ENCODE assay signal across 19 cellular contexts in the genomic region with DNA sequence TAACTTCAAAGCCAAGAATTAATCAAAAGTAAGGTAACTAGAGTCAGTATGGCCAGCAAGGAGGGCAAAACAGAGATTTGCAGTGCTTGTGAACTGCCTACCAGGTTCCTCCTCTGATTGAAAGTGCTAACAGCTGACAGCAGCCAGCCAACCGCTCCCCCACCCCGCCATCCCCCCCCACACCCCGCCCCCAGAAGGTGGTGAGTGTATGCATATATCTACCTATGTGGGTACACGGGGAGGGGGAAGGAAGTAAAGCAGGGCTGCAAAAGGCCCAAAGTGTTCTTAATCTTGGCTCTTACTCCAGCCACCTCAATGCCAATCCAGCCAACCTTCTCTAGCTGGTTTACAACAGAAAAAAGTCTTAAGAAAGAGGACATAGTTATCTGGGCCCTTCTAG. TPM values are rescaled to one million over a fixed set of nuclear protein-coding genes. Genes with fewer than 3 reads are reported as not detected.
DNase-seq lines count a peak whose midpoint lies in the region; ATAC-seq and TF ChIP-seq lines count a peak whose summit lies in the region.
"Had no signal": no experiment of that assay in that cellular context is flagged by ENCODE, and none has a peak within 500 bp of the region (broad histone marks: within the 10 kb centered on the region; RNA-seq: fewer than 3 reads in every experiment).

No MANE protein-coding gene starts in this region.

- H3F3A ChIP-seq in neural progenitor cell (ENCODE audit: low read depth) = no peaks in the 10 kb centered on the region

- H3K27me3 Mint-ChIP-seq in CD4-positive, CD25-positive, alpha-beta regulatory T cell = no peaks in the 10 kb centered on the region
- H3K27me3 Mint-ChIP-seq in activated naive CD8-positive, alpha-beta T cell treated with anti-CD3 and anti-CD28 coated beads for 36 hours = no peaks in the 10 kb centered on the region
- H3K27me3 Mint-ChIP-seq in naive thymus-derived CD4-positive, alpha-beta T cell = no peaks in the 10 kb centered on the region
- no peaks in the 10 kb centered on the region for H3K27me3 Mint-ChIP-seq in neural progenitor cell (ENCODE audit: insufficient read depth, low read depth)
- H3K27me3 Mint-ChIP-seq: activated T-helper 17 cell treated with anti-CD3 and anti-CD28 coated beads, Interleukin-2, amount 50 U/mL, for 72 hours; brain; IgD-negative memory B cell had no signal

- CTCF ChIA-PET in naive thymus-derived CD4-positive, alpha-beta T cell (lab: Charles Lee) = no interaction called here

- H3K27me3 ChIP-seq in CD4-positive, CD25-positive, alpha-beta regulatory T cell (ENCODE audit: control insufficient read depth, insufficient read depth, low read length) = no peaks in the 10 kb centered on the region
- H3K27me3 ChIP-seq in H7 (ENCODE audit: control insufficient read depth, insufficient read depth, low read length) (no peaks in the 10 kb centered on the region), neural progenitor cell (no peaks in the 10 kb centered on the region)
- H3K27me3 ChIP-seq in naive thymus-derived CD4-positive, alpha-beta T cell (ENCODE audit: control insufficient read depth in 2 of 2, insufficient read depth in 2 of 2, low read length in 2 of 2) = no peaks in the 10 kb centered on the region
- H3K27me3 ChIP-seq: pancreas, right lobe of liver had no signal

- H3K4me1 ChIP-seq in CD4-positive, CD25-positive, alpha-beta regulatory T cell (ENCODE audit: control insufficient read depth, insufficient read depth, low read length, poor library complexity, severe bottlenecking) = peaks cover 24% of the 10 kb centered on the region
- peaks cover 3 to 5% of the 10 kb centered on the region in 2 donors for H3K4me1 ChIP-seq in naive thymus-derived CD4-positive, alpha-beta T cell (ENCODE audit: control insufficient read depth in 2 of 2, insufficient read depth in 2 of 2, low read length in 2 of 2)
- no peaks in the 10 kb centered on the region for H3K4me1 ChIP-seq in neural progenitor cell
- H3K4me1 ChIP-seq: pancreas, right lobe of liver had no signal

- H3K27ac Mint-ChIP-seq in CD4-positive, CD25-positive, alpha-beta regulatory T cell = peak overlapping the region; percentile 70 to 84 (median 74)
- H3K27ac Mint-ChIP-seq in activated naive CD8-positive, alpha-beta T cell treated with anti-CD3 and anti-CD28 coated beads for 36 hours = peak overlapping the region; percentile 25
- peak overlapping the region in 8 of 9 donors; percentile 27 to 86 (median 76) for H3K27ac Mint-ChIP-seq in naive thymus-derived CD4-positive, alpha-beta T cell
- no peak overlapping the region for H3K27ac Mint-ChIP-seq in neural progenitor cell
- H3K27ac Mint-ChIP-seq: activated T-helper 17 cell treated with anti-CD3 and anti-CD28 coated beads, Interleukin-2, amount 50 U/mL, for 72 hours; brain had no signal

- H3K4me2 ChIP-seq in neural progenitor cell = no peak overlapping the region
- H3K4me2 ChIP-seq: SK-N-SH had no signal

- H3K9me3 Mint-ChIP-seq in CD4-positive, CD25-positive, alpha-beta regulatory T cell = no peaks in the 10 kb centered on the region
- no peaks in the 10 kb centered on the region for H3K9me3 Mint-ChIP-seq in activated naive CD8-positive, alpha-beta T cell treated with anti-CD3 and anti-CD28 coated beads for 36 hours
- H3K9me3 Mint-ChIP-seq in naive thymus-derived CD4-positive, alpha-beta T cell = no peaks in the 10 kb centered on the region
- H3K9me3 Mint-ChIP-seq in neural progenitor cell = no peaks in the 10 kb centered on the region
- H3K9me3 Mint-ChIP-seq: activated T-helper 17 cell treated with anti-CD3 and anti-CD28 coated beads, Interleukin-2, amount 50 U/mL, for 72 hours; brain; IgD-negative memory B cell; T-helper 2 cell treated with Interferon-gamma antibody and Interleukin-4, amounts not matched to agents 5 μg/mL and 100 μg/mL, for 36 hours had no signal

- H3K79me2 ChIP-seq in neural progenitor cell (ENCODE audit: low read depth) = peaks cover 84% of the 10 kb centered on the region

- peaks cover 67% of the 10 kb centered on the region for H3K36me3 ChIP-seq in CD4-positive, CD25-positive, alpha-beta regulatory T cell (ENCODE audit: control insufficient read depth, insufficient read depth, low read length)
- peaks cover 5% of the 10 kb centered on the region for H3K36me3 ChIP-seq in H7 (replicated peaks; ENCODE audit: control insufficient read depth, insufficient read depth, low read length)
- H3K36me3 ChIP-seq in naive thymus-derived CD4-positive, alpha-beta T cell (ENCODE audit: control insufficient read depth in 2 of 3, insufficient read depth in 3 of 3, low read length in 3 of 3) = peaks cover 9 to 59% (median 10%) of the 10 kb centered on the region in 3 experiments
- H3K36me3 ChIP-seq in neural progenitor cell = peaks cover 18% of the 10 kb centered on the region

- H3K4me3 Mint-ChIP-seq in CD4-positive, CD25-positive, alpha-beta regulatory T cell = peak overlapping the region in 2 of 4 donors; percentile 36 to 80
- H3K4me3 Mint-ChIP-seq in activated naive CD8-positive, alpha-beta T cell treated with anti-CD3 and anti-CD28 coated beads for 36 hours = no peak overlapping the region
- peak overlapping the region in 3 of 10 donors; percentile 37 to 45 (median 44) for H3K4me3 Mint-ChIP-seq in naive thymus-derived CD4-positive, alpha-beta T cell
- H3K4me3 Mint-ChIP-seq in neural progenitor cell = no peak overlapping the region
- H3K4me3 Mint-ChIP-seq: activated T-helper 17 cell treated with anti-CD3 and anti-CD28 coated beads, Interleukin-2, amount 50 U/mL, for 72 hours; brain; IgD-negative memory B cell; T-helper 2 cell treated with Interferon-gamma antibody and Interleukin-4, amounts not matched to agents 5 μg/mL and 100 μg/mL, for 36 hours had no signal

- H3K4me3 ChIP-seq in CD4-positive, CD25-positive, alpha-beta regulatory T cell (ENCODE audit: low read depth, low read length) = peak overlapping the region; percentile 37
- H3K4me3 ChIP-seq in H7 (ENCODE audit: insufficient read depth, low read depth, low read length) (no peak overlapping the region), neural progenitor cell (no peak overlapping the region)
- no peak overlapping the region for H3K4me3 ChIP-seq in naive thymus-derived CD4-positive, alpha-beta T cell (ENCODE audit: low read length)
- H3K4me3 ChIP-seq: coronary artery, pancreas, right lobe of liver had no signal

- intact Hi-C loops in naive thymus-derived CD4-positive, alpha-beta T cell (cut with micrococcal nuclease) = loop anchor here in 1 of 2 donors (5.0 kb wide), 2 partner anchors 49 to 109 kb away; partner anchors contain the start of gene RAF1

- POLR2A ChIA-PET in naive thymus-derived CD4-positive, alpha-beta T cell (lab: Charles Lee) = interaction anchor here (1.0 kb wide), 1 partner anchor 12 kb away, joined by 7 read pairs; no protein-coding TSS in a partner anchor

- peaks cover 22 to 57% (median 48%) of the 10 kb centered on the region in 4 donors for H3K4me1 Mint-ChIP-seq in CD4-positive, CD25-positive, alpha-beta regulatory T cell
- H3K4me1 Mint-ChIP-seq in activated naive CD8-positive, alpha-beta T cell treated with anti-CD3 and anti-CD28 coated beads for 36 hours = peaks cover 34% of the 10 kb centered on the region
- H3K4me1 Mint-ChIP-seq in naive thymus-derived CD4-positive, alpha-beta T cell = peaks cover 17 to 65% (median 51%) of the 10 kb centered on the region in 7 donors
- no peaks in the 10 kb centered on the region for H3K4me1 Mint-ChIP-seq in neural progenitor cell

- no peak overlapping the region for H3K9ac ChIP-seq in neural progenitor cell
- H3K9ac ChIP-seq: SK-N-SH had no signal

- peaks cover 34% of the 10 kb centered on the region for H3K36me3 Mint-ChIP-seq in CD4-positive, CD25-positive, alpha-beta regulatory T cell
- peaks cover 19% of the 10 kb centered on the region for H3K36me3 Mint-ChIP-seq in activated naive CD8-positive, alpha-beta T cell treated with anti-CD3 and anti-CD28 coated beads for 36 hours
- H3K36me3 Mint-ChIP-seq in naive thymus-derived CD4-positive, alpha-beta T cell = peaks cover 6 to 34% (median 27%) of the 10 kb centered on the region in 5 donors
- peaks cover 20% of the 10 kb centered on the region for H3K36me3 Mint-ChIP-seq in neural progenitor cell

- no peaks in the 10 kb centered on the region for H3K9me3 ChIP-seq in CD4-positive, CD25-positive, alpha-beta regulatory T cell (ENCODE audit: control insufficient read depth in 2 of 2, low read length in 2 of 2)
- H3K9me3 ChIP-seq in naive thymus-derived CD4-positive, alpha-beta T cell (ENCODE audit: control insufficient read depth in 2 of 3, low read length in 3 of 3) = no peaks in the 10 kb centered on the region
- H3K9me3 ChIP-seq in neural progenitor cell (ENCODE audit: low read depth) = no peaks in the 10 kb centered on the region
- H3K9me3 ChIP-seq: pancreas, right lobe of liver, SK-N-SH had no signal

- H4K20me1 ChIP-seq in neural progenitor cell (ENCODE audit: low read depth) = peaks cover 60% of the 10 kb centered on the region

- peak overlapping the region; percentile 45 for H3K27ac ChIP-seq in CD4-positive, CD25-positive, alpha-beta regulatory T cell (ENCODE audit: insufficient read depth, low read length, poor library complexity, severe bottlenecking)
- H3K27ac ChIP-seq in naive thymus-derived CD4-positive, alpha-beta T cell (ENCODE audit: low read depth, low read length) = peak overlapping the region; percentile 17
- no peak overlapping the region for H3K27ac ChIP-seq in neural progenitor cell
- H3K27ac ChIP-seq: pancreas, right lobe of liver had no signal

- peak; percentile 53 to 71 for ATAC-seq in CD4-positive, CD25-positive, alpha-beta regulatory T cell (ENCODE audit: low read depth in 2 of 2)
- ATAC-seq in naive thymus-derived CD4-positive, alpha-beta T cell = no peak
- ATAC-seq in HG02623 (IDR thresholded peaks at IDR 0.05; ENCODE audit: unreplicated experiment) = no peak
- ATAC-seq: activated T-helper 17 cell treated with anti-CD3 and anti-CD28 coated beads, Interleukin-2, amount 50 U/mL, for 72 hours; HCT116; pancreas; right lobe of liver had no signal

- no peak for TF ChIP-seq CTCF in neural progenitor cell (IDR thresholded peaks at IDR 0.05)

- H2AFZ ChIP-seq in neural progenitor cell (replicated peaks) = no peak overlapping the region

- peak in 2 of 3 donors; percentile 14 to 23 for DNase-seq in CD4-positive, CD25-positive, alpha-beta regulatory T cell
- peak; percentile 37 for DNase-seq in H7
- no peak for DNase-seq in activated naive CD8-positive, alpha-beta T cell treated with anti-CD3 and anti-CD28 coated beads for 36 hours
- peak in 3 of 9 donors; percentile 9 to 18 (median 14) for DNase-seq in naive thymus-derived CD4-positive, alpha-beta T cell
- no peak for DNase-seq in ureter (ENCODE audit: low spot score)
- no peak for DNase-seq in neural progenitor cell (ENCODE audit: low spot score)
- DNase-seq: kidney glomerular epithelial cell, NCI-H1436, NCI-H524 treated with DMSO at 0.1 percent for 48 hours, pancreas, right lobe of liver, SK-N-SH had no signal

RNA-seq across cellular contexts. Expression of gene RAF1, which starts 50.7 kb away (rescaled TPM):
- total RNA-seq in CD4-positive, CD25-positive, alpha-beta regulatory T cell = 133 TPM
- polyA plus RNA-seq in CD4-positive, CD25-positive, alpha-beta regulatory T cell = 10 to 100 TPM; 54.1 to 73.5 (median 66.3) TPM
- total RNA-seq in H7 (2014; rRNA removed; shearing (Covaris generic)) = 158 and 164 TPM in 2 replicates
- 10 to 100 TPM; 79.3 to 79.8 TPM for total RNA-seq in activated naive CD8-positive, alpha-beta T cell treated with anti-CD3 and anti-CD28 coated beads for 36 hours
- total RNA-seq in naive thymus-derived CD4-positive, alpha-beta T cell = 100 to 1,000 TPM in 4 of 5 experiments, 10 to 100 TPM in 1; 93.4 to 129 (median 125) TPM
- polyA plus RNA-seq in naive thymus-derived CD4-positive, alpha-beta T cell = 10 to 100 TPM; 50.2 to 87.8 TPM
- total RNA-seq in ureter (95.5 TPM), neural progenitor cell (ENCODE audit: low replicate concordance) (115 and 130 TPM in 2 replicates)

RNA-seq across cellular contexts. Expression of gene MKRN2, which starts 56.4 kb away (rescaled TPM):
- total RNA-seq in CD4-positive, CD25-positive, alpha-beta regulatory T cell = 24.6 TPM
- 10 to 100 TPM; 45.9 to 61.6 (median 54.0) TPM for polyA plus RNA-seq in CD4-positive, CD25-positive, alpha-beta regulatory T cell
- total RNA-seq in H7 (2014; rRNA removed; shearing (Covaris generic)) = 29.0 TPM in 2 replicates
- total RNA-seq in activated naive CD8-positive, alpha-beta T cell treated with anti-CD3 and anti-CD28 coated beads for 36 hours = 10 to 100 TPM; 27.8 to 29.2 TPM
- 10 to 100 TPM; 21.9 to 34.5 (median 25.4) TPM for total RNA-seq in naive thymus-derived CD4-positive, alpha-beta T cell
- polyA plus RNA-seq in naive thymus-derived CD4-positive, alpha-beta T cell = 10 to 100 TPM; 49.8 to 66.2 TPM
- total RNA-seq in ureter = 24.5 TPM
- 26.2 and 26.5 TPM in 2 replicates for total RNA-seq in neural progenitor cell (ENCODE audit: low replicate concordance)

Comparison
In these comparisons a context has a peak if more than half of its experiments do, and no peak if none do; other contexts are left out.
1. ATAC-seq: peak in CD4-positive, CD25-positive, alpha-beta regulatory T cell (2 of 2); none in naive thymus-derived CD4-positive, alpha-beta T cell (single experiment) and HG02623 (single experiment).
2. DNase-seq: peak in CD4-positive, CD25-positive, alpha-beta regulatory T cell (2 of 3) and H7 (single experiment); none in activated naive CD8-positive, alpha-beta T cell treated with anti-CD3 and anti-CD28 coated beads for 36 hours (single experiment), ureter (single experiment) and neural progenitor cell (single experiment).